29 cellular contexts compared by ENCODE assay signal in the genomic region with DNA sequence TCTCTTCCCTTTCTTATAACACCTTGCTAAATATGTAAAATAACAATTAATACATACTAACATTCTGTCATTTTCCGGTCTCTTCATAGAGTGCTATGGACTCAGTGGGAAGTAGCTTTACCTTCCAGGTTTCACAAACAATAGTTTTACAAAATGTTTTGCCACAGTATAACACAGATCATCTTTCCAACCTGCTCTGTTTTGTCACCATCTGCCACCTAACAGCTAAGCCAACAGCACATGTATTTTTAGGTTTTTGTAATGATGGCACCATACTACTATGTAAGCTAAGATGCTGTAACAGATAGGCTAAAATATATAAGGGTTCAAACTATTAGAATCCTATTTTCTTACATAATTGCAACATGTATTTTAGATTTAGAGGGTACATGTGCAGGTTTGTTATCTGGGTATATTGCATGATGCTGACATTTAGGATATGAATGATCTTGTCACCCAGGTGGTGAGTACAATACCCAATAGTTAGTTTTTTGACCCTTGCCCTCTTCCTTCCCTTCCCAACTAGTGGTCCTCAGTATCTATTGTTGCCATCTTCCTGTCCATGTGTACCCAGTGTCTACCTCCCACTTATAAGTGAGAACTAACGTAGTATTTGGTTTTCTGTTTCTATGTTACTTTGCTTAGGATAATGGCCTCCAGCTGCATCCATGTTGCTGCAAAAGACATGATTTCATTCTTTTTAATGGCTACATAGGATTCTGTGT. TPM values are rescaled to one million over a fixed set of nuclear protein-coding genes. Genes with fewer than 3 reads are reported as not detected.
"Had no signal": no experiment of that assay in that cellular context is flagged by ENCODE, and none has a peak within 500 bp of the region (broad histone marks: within the 10 kb centered on the region; RNA-seq: fewer than 3 reads in every experiment).

No MANE protein-coding gene starts in this region.

- H3K4me1 Mint-ChIP-seq: activated CD4-positive, alpha-beta memory T cell treated with anti-CD3 and anti-CD28 coated beads, Interleukin-2, amount 10 ng/mL, durations not matched to agents 7 days and 5 days; activated naive CD4-positive, alpha-beta T cell treated with anti-CD3 and anti-CD28 coated beads, Interleukin-2, amount 10 ng/mL, durations not matched to agents 7 days and 5 days; activated naive CD8-positive, alpha-beta T cell treated with anti-CD3 and anti-CD28 coated beads for 36 hours had no signal

- H3K27ac Mint-ChIP-seq: activated CD4-positive, alpha-beta memory T cell treated with anti-CD3 and anti-CD28 coated beads, Interleukin-2, amount 10 ng/mL, durations not matched to agents 7 days and 5 days; activated naive CD4-positive, alpha-beta T cell treated with anti-CD3 and anti-CD28 coated beads, Interleukin-2, amount 10 ng/mL, durations not matched to agents 7 days and 5 days; activated naive CD8-positive, alpha-beta T cell treated with anti-CD3 and anti-CD28 coated beads for 36 hours; activated T-cell treated with anti-CD3 and anti-CD28 coated beads, Interleukin-2, amount 50 U/mL, for 72 hours; activated T-helper 2 cell treated with anti-CD3 and anti-CD28 coated beads, Interferon-gamma antibody, Interleukin-2, Interleukin-4, amounts not matched to agents 10 μg/mL and 5 μg/mL and 100 μg/mL, durations not matched to agents 14 hours and 24 hours and 36 hours had no signal

- DNase-seq: activated CD4-positive, alpha-beta memory T cell treated with anti-CD3 and anti-CD28 coated beads, Interleukin-2, amount 10 ng/mL, durations not matched to agents 7 days and 5 days; activated CD4-positive, alpha-beta T cell treated with anti-CD3 and anti-CD28 coated beads, Interleukin-2, amount 50 U/mL, for 1 hour; activated CD4-positive, CD25-positive, alpha-beta regulatory T cell; activated gamma-delta T cell treated with Interleukin-2 at 50 U/mL for 16 hours; activated naive CD4-positive, alpha-beta T cell treated with anti-CD3 and anti-CD28 coated beads, Interleukin-2, amount 10 ng/mL, durations not matched to agents 7 days and 5 days; activated naive CD8-positive, alpha-beta T cell treated with anti-CD3 and anti-CD28 coated beads for 36 hours; activated T-cell treated with anti-CD3 and anti-CD28 coated beads, Interleukin-2, amount 50 U/mL, for 72 hours; brain microvascular endothelial cell; cerebellar nuclear complex; NCI-H1092; NCI-H1417; NCI-H1930; NCI-H2107; NCI-H446; NK-92 treated with Interleukin-12 subunit alpha and Interleukin-12 subunit beta, amount 100 ng/mL, for 24 hours; OCI-M1; Right ventricle myocardium superior; SJCRH30; SK-N-SH; T-helper 1 cell had no signal

- H3K4me1 ChIP-seq: SJCRH30 had no signal

- H3K27me3 ChIP-seq: brain microvascular endothelial cell, cardiac muscle cell, SJCRH30 had no signal

- H3K9me3 ChIP-seq: SJCRH30, SK-N-SH had no signal

- H3K36me3 ChIP-seq: brain microvascular endothelial cell, cardiac muscle cell, SJCRH30 had no signal

- H3K9me3 Mint-ChIP-seq: activated CD4-positive, alpha-beta memory T cell treated with anti-CD3 and anti-CD28 coated beads, Interleukin-2, amount 10 ng/mL, durations not matched to agents 7 days and 5 days; activated naive CD4-positive, alpha-beta T cell treated with anti-CD3 and anti-CD28 coated beads, Interleukin-2, amount 10 ng/mL, durations not matched to agents 7 days and 5 days; activated naive CD8-positive, alpha-beta T cell treated with anti-CD3 and anti-CD28 coated beads for 36 hours; activated T-cell treated with anti-CD3 and anti-CD28 coated beads, Interleukin-2, amount 50 U/mL, for 72 hours; activated T-helper 2 cell treated with anti-CD3 and anti-CD28 coated beads, Interferon-gamma antibody, Interleukin-2, Interleukin-4, amounts not matched to agents 10 μg/mL and 5 μg/mL and 100 μg/mL, durations not matched to agents 14 hours and 24 hours and 36 hours had no signal

- H3K27ac ChIP-seq: brain microvascular endothelial cell, cardiac muscle cell, KMS-11, RWPE1, SJCRH30, VCaP had no signal

- H3K4me3 Mint-ChIP-seq: activated CD4-positive, alpha-beta memory T cell treated with anti-CD3 and anti-CD28 coated beads, Interleukin-2, amount 10 ng/mL, durations not matched to agents 7 days and 5 days; activated naive CD4-positive, alpha-beta T cell treated with anti-CD3 and anti-CD28 coated beads, Interleukin-2, amount 10 ng/mL, durations not matched to agents 7 days and 5 days; activated naive CD8-positive, alpha-beta T cell treated with anti-CD3 and anti-CD28 coated beads for 36 hours; activated T-cell treated with anti-CD3 and anti-CD28 coated beads, Interleukin-2, amount 50 U/mL, for 72 hours had no signal

- ATAC-seq: activated T-cell treated with anti-CD3 and anti-CD28 coated beads, Interleukin-2, amount 50 U/mL, for 72 hours; Panc1 had no signal

- H3K4me3 ChIP-seq: cardiac muscle cell, SJCRH30 had no signal

- H3K36me3 Mint-ChIP-seq: activated naive CD4-positive, alpha-beta T cell treated with anti-CD3 and anti-CD28 coated beads, Interleukin-2, amount 10 ng/mL, durations not matched to agents 7 days and 5 days; activated naive CD8-positive, alpha-beta T cell treated with anti-CD3 and anti-CD28 coated beads for 36 hours had no signal

RNA-seq across cellular contexts. Expression of a gene that starts 8.7 kb away (rescaled TPM):
- total RNA-seq: activated CD4-positive, alpha-beta memory T cell treated with anti-CD3 and anti-CD28 coated beads, Interleukin-2, amount 10 ng/mL, durations not matched to agents 7 days and 5 days; activated CD8-positive, alpha-beta memory T cell treated with anti-CD3 and anti-CD28 coated beads for 36 hours; activated naive CD8-positive, alpha-beta T cell treated with anti-CD3 and anti-CD28 coated beads for 36 hours; activated T-cell treated with anti-CD3 and anti-CD28 coated beads, Interleukin-2, amount 50 U/mL, for 72 hours; activated T-helper 2 cell treated with anti-CD3 and anti-CD28 coated beads, Interferon-gamma antibody, Interleukin-2, Interleukin-4, amounts not matched to agents 10 μg/mL and 5 μg/mL and 100 μg/mL, durations not matched to agents 14 hours and 24 hours and 36 hours; MCF 10A; T-helper 2 cell treated with Interferon-gamma antibody and Interleukin-4, amounts not matched to agents 100 ng/mL and 5 ng/mL, for 36 hours had no signal
- polyA plus RNA-seq: cardiac muscle cell had no signal
